9 cellular contexts compared by ENCODE assay signal in genomic region chr17:40167685-40168261, GRCh38. TPM values are rescaled to one million over a fixed set of nuclear protein-coding genes. Genes with fewer than 3 reads are reported as not detected.
DNase-seq lines count a peak whose midpoint lies in the region; ATAC-seq and TF ChIP-seq lines count a peak whose summit lies in the region.
"Had no signal": no experiment of that assay in that cellular context is flagged by ENCODE, and none has a peak within 500 bp of the region (broad histone marks: within the 10 kb centered on the region; RNA-seq: fewer than 3 reads in every experiment).

No MANE protein-coding gene starts in this region.

- TF ChIP-seq CTCF in PC-9 (conservative IDR thresholded peaks at IDR 0.05) (no peak), osteocyte (IDR thresholded peaks at IDR 0.05) (no peak)

- H3K4me1 Mint-ChIP-seq in CD4-positive, alpha-beta memory T cell: peaks cover 4 to 15% (median 6%) of the 10 kb centered on the region in 4 donors
- H3K4me1 Mint-ChIP-seq in osteocyte (ENCODE audit: unreplicated experiment): peaks cover 6% of the 10 kb centered on the region

- no peaks in the 10 kb centered on the region for H3K27me3 ChIP-seq in CD4-positive, alpha-beta memory T cell (ENCODE audit: insufficient read depth, low read length)
- H3K27me3 ChIP-seq in PC-9 (ENCODE audit: insufficient read depth, low read depth): no peaks in the 10 kb centered on the region

- H3K9me3 Mint-ChIP-seq in CD4-positive, alpha-beta memory T cell: no peaks in the 10 kb centered on the region
- H3K9me3 Mint-ChIP-seq in osteocyte (ENCODE audit: unreplicated experiment): no peaks in the 10 kb centered on the region

- no peaks in the 10 kb centered on the region for H3K79me2 ChIP-seq in PC-9 (ENCODE audit: low read depth)

- H3K36me3 ChIP-seq in CD4-positive, alpha-beta memory T cell (ENCODE audit: insufficient read depth, low read length): peaks cover 80% of the 10 kb centered on the region
- peaks cover 46% of the 10 kb centered on the region for H3K36me3 ChIP-seq in PC-9 (ENCODE audit: low read depth)

- no peaks in the 10 kb centered on the region for H3K27me3 Mint-ChIP-seq in CD4-positive, alpha-beta memory T cell
- H3K27me3 Mint-ChIP-seq in osteocyte (ENCODE audit: unreplicated experiment): no peaks in the 10 kb centered on the region

- H3K36me3 Mint-ChIP-seq in CD4-positive, alpha-beta memory T cell: peaks cover 60 to 79% of the 10 kb centered on the region in 2 donors
- peaks cover 55% of the 10 kb centered on the region for H3K36me3 Mint-ChIP-seq in osteocyte (ENCODE audit: unreplicated experiment)

- H3K9me3 ChIP-seq in CD4-positive, alpha-beta memory T cell (ENCODE audit: control insufficient read depth in 1 of 2, low read length in 2 of 2): no peaks in the 10 kb centered on the region
- H3K9me3 ChIP-seq in PC-9 (ENCODE audit: insufficient read depth, low read depth): no peaks in the 10 kb centered on the region

- no TSS peak for BruUV-seq in PC-9 (replicated peaks; lab: Mats Ljungman, UMichigan)

- DNase-seq in CD4-positive, alpha-beta memory T cell: no peak
- DNase-seq in PC-9: no peak
- DNase-seq in epithelial cell of prostate (ENCODE audit: low read depth, low spot score): no peak
- no peak for DNase-seq in osteocyte (ENCODE audit: extremely low spot score, unreplicated experiment)
- no peak for DNase-seq in glomerular visceral epithelial cell (ENCODE audit: extremely low spot score)

- no peak overlapping the region for H3K4me3 ChIP-seq in CD4-positive, alpha-beta memory T cell (ENCODE audit: low read length in 2 of 2)
- H3K4me3 ChIP-seq in PC-9: no peak overlapping the region

- H4K20me1 ChIP-seq in PC-9 (ENCODE audit: insufficient read depth): no peaks in the 10 kb centered on the region; the same call in 1 of the 2 replicates

- H3F3A ChIP-seq in PC-9 (ENCODE audit: insufficient read depth, low read depth): peaks cover 34% of the 10 kb centered on the region; the same call in 1 of the 2 replicates

- no peak for ATAC-seq in HG03457 (IDR thresholded peaks at IDR 0.05; ENCODE audit: unreplicated experiment)
- no peak for ATAC-seq in GM21390 (IDR thresholded peaks at IDR 0.05; ENCODE audit: unreplicated experiment)
- ATAC-seq in GM21529 (IDR thresholded peaks at IDR 0.05; ENCODE audit: unreplicated experiment): no peak

- H2AFZ ChIP-seq in PC-9: no peak overlapping the region

- H3K4me3 Mint-ChIP-seq in CD4-positive, alpha-beta memory T cell: no peak overlapping the region
- no peak overlapping the region for H3K4me3 Mint-ChIP-seq in osteocyte (ENCODE audit: unreplicated experiment)

- POLR2A ChIA-PET in CD4-positive, alpha-beta memory T cell (lab: Charles Lee; ENCODE audit: partially characterized antibody): interaction anchor here (1.0 to 3.2 kb wide), 14 partner anchors 23 to 155 kb away, joined by 3 to 68 read pairs (median 4); partner anchors contain the start of genes CASC3, MED24, MSL1 and NR1D1
- POLR2A ChIA-PET in PC-9 (lab: Charles Lee; ENCODE audit: unreplicated experiment): interaction anchor here (0.6 kb wide), 1 partner anchor 209 kb away, joined by 5 read pairs; no protein-coding TSS in a partner anchor

- peak overlapping the region in 6 of 7 donors; percentile 5 to 94 (median 83) for H3K27ac Mint-ChIP-seq in CD4-positive, alpha-beta memory T cell
- peak overlapping the region; percentile 76 for H3K27ac Mint-ChIP-seq in osteocyte (ENCODE audit: unreplicated experiment)

- intact Hi-C loops in CD4-positive, alpha-beta memory T cell (cut with micrococcal nuclease): loop anchor here (1.0 kb wide), 4 partner anchors 46 to 154 kb away; partner anchors contain the start of gene MSL1
- intact Hi-C loops in PC-9 (cut with micrococcal nuclease; ENCODE audit: unreplicated experiment): loop anchor here (1.0 to 5.0 kb wide), 4 partner anchors 54 to 545 kb away; no protein-coding TSS in a partner anchor

- CTCF ChIA-PET in CD4-positive, alpha-beta memory T cell (lab: Charles Lee; ENCODE audit: partially characterized antibody): interaction anchor here (1.0 to 11.0 kb wide), 31 partner anchors 8 to 181 kb away, joined by 3 to 287 read pairs (median 6); partner anchors contain the start of genes CASC3, CSF3, MED24 and THRA
- CTCF ChIA-PET in PC-9 (lab: Charles Lee): interaction anchor here (0.6 to 2.0 kb wide), 5 partner anchors 39 to 620 kb away, joined by 3 to 8 read pairs (median 4); no protein-coding TSS in a partner anchor

- no peaks in the 10 kb centered on the region for H3K9me2 ChIP-seq in PC-9 (ENCODE audit: insufficient read depth)

- no peak overlapping the region for H3K27ac ChIP-seq in CD4-positive, alpha-beta memory T cell (ENCODE audit: low read depth, low read length)
- H3K27ac ChIP-seq in PC-9: no peak overlapping the region
- H3K27ac ChIP-seq in epithelial cell of prostate: peak overlapping the region; percentile 4
- H3K27ac ChIP-seq: HL-60 had no signal

- H3K4me1 ChIP-seq in CD4-positive, alpha-beta memory T cell (ENCODE audit: insufficient read depth, low read length): no peaks in the 10 kb centered on the region
- H3K4me1 ChIP-seq in PC-9 (replicated peaks; ENCODE audit: insufficient read depth): peaks cover 6% of the 10 kb centered on the region; the same call in 1 of the 2 replicates

- peak overlapping the region; percentile 23; the same call in 1 of the 2 replicates for H3K4me2 ChIP-seq in PC-9

RNA-seq across cellular contexts. Expression of gene RAPGEFL1, which starts 9.5 kb away (rescaled TPM):
- 1 to 10 TPM; 5.4 to 6.5 TPM for total RNA-seq in CD4-positive, alpha-beta memory T cell
- polyA plus RNA-seq in CD4-positive, alpha-beta memory T cell: under 1 TPM in 1 of 2 donors, not detected in 1; 0.13 TPM
- total RNA-seq in PC-9 (2021) (14.0 and 14.9 TPM in 2 replicates), osteocyte (5.7 and 6.8 TPM in 2 replicates)

RNA-seq across cellular contexts. Expression of gene CASC3, which starts 27.4 kb away (rescaled TPM):
- total RNA-seq in CD4-positive, alpha-beta memory T cell: 100 to 1,000 TPM; 142 to 146 TPM
- 10 to 100 TPM; 31.1 to 54.2 TPM for polyA plus RNA-seq in CD4-positive, alpha-beta memory T cell
- total RNA-seq in PC-9 (2021) (45.8 and 51.5 TPM in 2 replicates), osteocyte (87.5 and 90.9 TPM in 2 replicates)

RNA-seq across cellular contexts. Expression of gene MSL1, which starts 46.0 kb away (rescaled TPM):
- total RNA-seq in CD4-positive, alpha-beta memory T cell: 100 to 1,000 TPM; 130 to 133 TPM
- 1 to 10 TPM; 6.0 to 8.3 TPM for polyA plus RNA-seq in CD4-positive, alpha-beta memory T cell
- total RNA-seq in PC-9 (2021) (56.8 and 61.8 TPM in 2 replicates), osteocyte (85.9 and 86.8 TPM in 2 replicates)

RNA-seq across cellular contexts. Expression of gene WIPF2, which starts 51.3 kb away (rescaled TPM):
- 10 to 100 TPM; 34.4 to 34.7 TPM for total RNA-seq in CD4-positive, alpha-beta memory T cell
- 10 to 100 TPM in 1 of 2 donors, 1 to 10 TPM in 1; 5.2 to 13.6 TPM for polyA plus RNA-seq in CD4-positive, alpha-beta memory T cell
- 23.4 and 37.2 TPM in 2 replicates for total RNA-seq in PC-9 (2021)
- 28.3 and 28.6 TPM in 2 replicates for total RNA-seq in osteocyte
